In the genomic region with DNA sequence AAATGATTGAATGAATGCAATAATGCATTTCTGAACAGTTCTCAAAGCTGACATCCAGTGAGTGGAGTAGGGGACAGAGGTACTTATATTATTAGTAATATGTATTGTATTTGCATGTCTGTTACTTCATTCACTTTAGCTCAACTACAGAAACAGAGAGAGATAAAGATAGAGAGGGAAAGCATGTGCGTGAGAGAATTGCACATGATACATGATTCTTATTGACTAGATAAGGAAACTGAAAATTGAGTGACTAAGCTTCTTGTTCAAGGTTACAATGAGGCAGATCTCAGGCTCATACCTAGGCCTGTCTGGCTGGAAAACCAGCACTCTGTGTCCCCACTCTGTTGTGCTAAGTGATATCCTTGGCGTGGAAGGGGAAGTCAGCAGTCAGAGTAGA, we compare ENCODE assay signal across 15 cellular contexts.
DNase-seq lines count a peak whose midpoint lies in the region; ATAC-seq and TF ChIP-seq lines count a peak whose summit lies in the region.
"Had no signal": no experiment of that assay in that cellular context is flagged by ENCODE, and none has a peak within 500 bp of the region (broad histone marks: within the 10 kb centered on the region; RNA-seq: fewer than 3 reads in every experiment).

No MANE protein-coding gene starts in this region.

- no peak overlapping the region for H3K18ac ChIP-seq in mesendoderm (ENCODE audit: low read length)

- WGBS in mesendoderm (ENCODE audit: extremely low coverage, insufficient coverage, low lambda C conversion rate): no CpG with 5 or more reads among the region's 2 CpGs

- peak; percentile 34 for ATAC-seq in Right ventricle myocardium inferior
- peak; percentile 93 for ATAC-seq in GM21717 (IDR thresholded peaks at IDR 0.05; ENCODE audit: unreplicated experiment)
- ATAC-seq in HG03159 (IDR thresholded peaks at IDR 0.05; ENCODE audit: unreplicated experiment): peak; percentile 70
- ATAC-seq: A549; naive thymus-derived CD4-positive, alpha-beta T cell; psoas muscle had no signal

- no peak for TF ChIP-seq CTCF in chondrocyte (IDR thresholded peaks at IDR 0.05)

- intact Hi-C loops in Right ventricle myocardium inferior (cut with DNase I) (no loop called here), cardiac septum (cut with DNase I) (no loop called here)

- no peak overlapping the region for H2BK15ac ChIP-seq in mesendoderm (replicated peaks; ENCODE audit: low read depth)

- peaks cover 15% of the 10 kb centered on the region for H3K27me3 Mint-ChIP-seq in chondrocyte (ENCODE audit: low read depth)
- H3K27me3 Mint-ChIP-seq: activated naive CD4-positive, alpha-beta T cell treated with anti-CD3 and anti-CD28 coated beads, Interleukin-2, amount 50 U/mL, for 24 hours; central memory CD8-positive, alpha-beta T cell had no signal

- H3K27me3 ChIP-seq in mesendoderm (ENCODE audit: insufficient read depth, low read length, poor library complexity): no peaks in the 10 kb centered on the region

- H2AK5ac ChIP-seq in mesendoderm (ENCODE audit: low read length): no peak overlapping the region

- no peak overlapping the region for H3K9ac ChIP-seq in mesendoderm (ENCODE audit: low read length)

- no peak overlapping the region for H3K4me3 Mint-ChIP-seq in chondrocyte (ENCODE audit: unreplicated experiment)
- H3K4me3 Mint-ChIP-seq: activated naive CD4-positive, alpha-beta T cell treated with anti-CD3 and anti-CD28 coated beads, Interleukin-2, amount 50 U/mL, for 24 hours; central memory CD8-positive, alpha-beta T cell; naive thymus-derived CD4-positive, alpha-beta T cell; type B pancreatic cell had no signal

- no peaks in the 10 kb centered on the region for H3K4me1 Mint-ChIP-seq in chondrocyte (ENCODE audit: low read depth)
- H3K4me1 Mint-ChIP-seq: activated naive CD4-positive, alpha-beta T cell treated with anti-CD3 and anti-CD28 coated beads, Interleukin-2, amount 50 U/mL, for 24 hours; central memory CD8-positive, alpha-beta T cell; naive thymus-derived CD4-positive, alpha-beta T cell had no signal

- no peaks in the 10 kb centered on the region for H3K4me1 ChIP-seq in mesendoderm (ENCODE audit: control insufficient read depth, low read depth, low read length)
- H3K4me1 ChIP-seq: A549, psoas muscle had no signal

- H3K9me3 Mint-ChIP-seq in chondrocyte (ENCODE audit: low read depth): peaks cover 18% of the 10 kb centered on the region
- H3K9me3 Mint-ChIP-seq: type B pancreatic cell had no signal

- no peak overlapping the region for H3K23ac ChIP-seq in mesendoderm (ENCODE audit: low read length)

- H4K8ac ChIP-seq in mesendoderm (ENCODE audit: low read depth, low read length): no peak overlapping the region

- no peaks in the 10 kb centered on the region for H3K36me3 ChIP-seq in mesendoderm (ENCODE audit: control insufficient read depth, insufficient read depth, low read length)

- H2BK5ac ChIP-seq in mesendoderm (ENCODE audit: low read length): no peak overlapping the region

- H3K4ac ChIP-seq in mesendoderm (ENCODE audit: low read depth, low read length): no peak overlapping the region

- H4K5ac ChIP-seq in mesendoderm (ENCODE audit: low read length): no peak overlapping the region

- H3K27ac ChIP-seq in mesendoderm (ENCODE audit: low read depth, low read length): no peak overlapping the region
- H3K27ac ChIP-seq: A549, psoas muscle had no signal

- H2BK120ac ChIP-seq in mesendoderm (ENCODE audit: low read depth, low read length): no peak overlapping the region

- peaks cover 5% of the 10 kb centered on the region for H3K36me3 Mint-ChIP-seq in chondrocyte (ENCODE audit: low read depth)
- H3K36me3 Mint-ChIP-seq: activated naive CD4-positive, alpha-beta T cell treated with anti-CD3 and anti-CD28 coated beads, Interleukin-2, amount 50 U/mL, for 24 hours; type B pancreatic cell had no signal

- no peak for DNase-seq in Right ventricle myocardium inferior (ENCODE audit: missing footprints)
- no peak for DNase-seq in cardiac septum (ENCODE audit: low spot score)
- DNase-seq in iris pigment epithelial cell (ENCODE audit: low read depth): peak; percentile 8
- DNase-seq in mesendoderm: no peak
- DNase-seq in chondrocyte (ENCODE audit: low spot score): no peak
- DNase-seq in KG1 (lab: John Stamatoyannopoulos, UW): no peak
- DNase-seq: left cardiac atrium; naive thymus-derived CD4-positive, alpha-beta T cell; psoas muscle had no signal

- no peaks in the 10 kb centered on the region for H3K79me2 ChIP-seq in mesendoderm (ENCODE audit: control insufficient read depth, insufficient read depth, low read length)

- H3K27ac Mint-ChIP-seq in chondrocyte (ENCODE audit: unreplicated experiment): no peak overlapping the region
- H3K27ac Mint-ChIP-seq: activated naive CD4-positive, alpha-beta T cell treated with anti-CD3 and anti-CD28 coated beads, Interleukin-2, amount 50 U/mL, for 24 hours; naive thymus-derived CD4-positive, alpha-beta T cell; type B pancreatic cell had no signal

- H3K4me2 ChIP-seq in mesendoderm (ENCODE audit: low read length): no peak overlapping the region
- H3K4me2 ChIP-seq: A549 had no signal

- no peak overlapping the region for H3K4me3 ChIP-seq in mesendoderm (ENCODE audit: low read length)
- H3K4me3 ChIP-seq: A549, psoas muscle had no signal

- H3K79me1 ChIP-seq in mesendoderm (ENCODE audit: low read length): no peaks in the 10 kb centered on the region

- no peak overlapping the region for H3K56ac ChIP-seq in mesendoderm (ENCODE audit: low read length)

Comparison
In these comparisons a context has a peak if more than half of its experiments do, and no peak if none do; other contexts are left out.
1. ATAC-seq: peak in every context shown above with its lines; median percentile 93 in GM21717; 70 in HG03159; 34 in Right ventricle myocardium inferior.